Comparison of ENCODE assay signal across 16 cellular contexts in genomic region chr2:25241452-25241851, GRCh38.
"Had no signal": no experiment of that assay in that cellular context is flagged by ENCODE, and none has a peak within 500 bp of the region (broad histone marks: within the 10 kb centered on the region; RNA-seq: fewer than 3 reads in every experiment).

No MANE protein-coding gene starts in this region.

- ATAC-seq: heart left ventricle; left lobe of liver; naive thymus-derived CD4-positive, alpha-beta T cell; right cardiac atrium; stimulated activated effector memory CD8-positive, alpha-beta T cell treated with anti-CD3 and anti-CD28 coated beads, Interleukin-12 subunit alpha, Interleukin-12 subunit beta, amount 100 ng/mL, for 72 hours had no signal

- H3K4me3 Mint-ChIP-seq: endodermal cell; stimulated activated effector memory CD8-positive, alpha-beta T cell treated with anti-CD3 and anti-CD28 coated beads, Interleukin-12 subunit alpha, Interleukin-12 subunit beta, amount 100 ng/mL, for 72 hours; stimulated activated naive CD8-positive, alpha-beta T cell treated with anti-CD3 and anti-CD28 coated beads, Interleukin-15, Interleukin-2, amounts not matched to agents 100 ng/mL and 50 ng/mL, for 24 hours had no signal

- H3K27ac Mint-ChIP-seq: stimulated activated naive CD8-positive, alpha-beta T cell treated with anti-CD3 and anti-CD28 coated beads, Interleukin-15, Interleukin-2, amounts not matched to agents 100 ng/mL and 50 ng/mL, for 24 hours had no signal

- H3K9me3 Mint-ChIP-seq: endodermal cell; naive thymus-derived CD4-positive, alpha-beta T cell; stimulated activated effector memory CD8-positive, alpha-beta T cell treated with anti-CD3 and anti-CD28 coated beads, Interleukin-12 subunit alpha, Interleukin-12 subunit beta, amount 100 ng/mL, for 72 hours; stimulated activated naive CD8-positive, alpha-beta T cell treated with anti-CD3 and anti-CD28 coated beads, Interleukin-15, Interleukin-2, amounts not matched to agents 100 ng/mL and 50 ng/mL, for 24 hours had no signal

- H3K27me3 Mint-ChIP-seq: naive thymus-derived CD4-positive, alpha-beta T cell; stimulated activated naive CD8-positive, alpha-beta T cell treated with anti-CD3 and anti-CD28 coated beads, Interleukin-15, Interleukin-2, amounts not matched to agents 100 ng/mL and 50 ng/mL, for 24 hours had no signal

- H3K4me1 Mint-ChIP-seq: stimulated activated effector memory CD8-positive, alpha-beta T cell treated with anti-CD3 and anti-CD28 coated beads, Interleukin-12 subunit alpha, Interleukin-12 subunit beta, amount 100 ng/mL, for 72 hours had no signal

- DNase-seq: effector CD4-positive, alpha-beta T cell; endodermal cell; foreskin melanocyte; hypothalamus; mammary epithelial cell; naive thymus-derived CD4-positive, alpha-beta T cell; ovary; stimulated activated CD4-positive, alpha-beta T cell treated with anti-CD3 and anti-CD28 coated beads, Interleukin-4, amount 100 ng/mL, for 1 hour; stimulated activated CD8-positive, alpha-beta memory T cell treated with anti-CD3 and anti-CD28 coated beads, Interleukin-4, amount 100 ng/mL, for 48 hours; substantia nigra; transverse colon had no signal
